9 cellular contexts compared by ENCODE assay signal in the genomic region with DNA sequence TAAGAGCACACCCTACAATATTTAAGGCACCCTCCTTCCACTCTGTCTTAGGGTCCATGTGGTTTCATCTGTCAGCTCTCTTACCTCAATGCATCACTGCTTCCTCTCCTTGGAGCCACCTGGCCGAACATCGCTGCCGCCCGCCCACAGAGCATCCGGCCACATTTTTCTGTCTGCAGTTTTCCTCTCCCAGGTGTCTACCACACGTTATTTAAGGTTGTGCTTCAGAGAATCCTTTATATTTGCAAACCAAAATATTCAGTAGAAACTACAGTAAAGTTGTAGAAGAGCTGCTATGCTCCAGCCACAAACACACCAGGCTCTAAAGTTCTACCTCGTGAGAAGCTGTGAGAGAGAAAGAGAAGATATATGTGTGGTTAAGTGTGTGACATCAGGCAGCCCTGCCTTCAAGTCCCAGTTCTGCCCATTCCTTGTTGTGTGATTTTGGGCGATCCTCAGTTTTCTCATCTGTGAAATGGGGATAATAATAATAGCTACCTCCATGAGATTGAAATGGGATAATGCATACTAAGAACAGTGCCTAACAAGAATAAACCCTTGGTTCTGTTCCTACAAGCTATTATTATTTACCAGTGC. TPM values are rescaled to one million over a fixed set of nuclear protein-coding genes. Genes with fewer than 3 reads are reported as not detected.
DNase-seq lines count a peak whose midpoint lies in the region; ATAC-seq and TF ChIP-seq lines count a peak whose summit lies in the region.
"Had no signal": no experiment of that assay in that cellular context is flagged by ENCODE, and none has a peak within 500 bp of the region (broad histone marks: within the 10 kb centered on the region; RNA-seq: fewer than 3 reads in every experiment).

No MANE protein-coding gene starts in this region.

- H3K9me3 Mint-ChIP-seq in central memory CD8-positive, alpha-beta T cell = no peaks in the 10 kb centered on the region

- in situ Hi-C loops in GM13976 (cut with MboI; ENCODE audit: low sequenced_read_pairs, unreplicated experiment) = loop anchor here (10.0 kb wide), 2 partner anchors 69 to 99 kb away; no protein-coding TSS in a partner anchor

- 3% methylated on average over 8 of the region's 8 CpGs for WGBS in thymus

- peak overlapping the region; percentile 100 for H3K27ac Mint-ChIP-seq in T-helper 17 cell
- peak overlapping the region; percentile 92 for H3K27ac Mint-ChIP-seq in central memory CD8-positive, alpha-beta T cell (ENCODE audit: low read depth)

- peak overlapping the region; percentile 20 for H3K4me3 ChIP-seq in thymus (ENCODE audit: low read length)
- H3K4me3 ChIP-seq: cardiac muscle cell had no signal

- H3K36me3 ChIP-seq in thymus (ENCODE audit: control insufficient read depth, insufficient read depth) = no peaks in the 10 kb centered on the region
- H3K36me3 ChIP-seq: cardiac muscle cell had no signal

- peak; percentile 61 for ATAC-seq in HG02763 (IDR thresholded peaks at IDR 0.05; ENCODE audit: unreplicated experiment)
- peak; percentile 71 for ATAC-seq in T-helper 17 cell
- ATAC-seq in central memory CD8-positive, alpha-beta T cell (replicated peaks; ENCODE audit: extremely low read depth, poor library complexity, severe bottlenecking) = peak; percentile 74

- peak overlapping the region; percentile 84 for H3K27ac ChIP-seq in thymus (ENCODE audit: low read depth)
- no peak overlapping the region for H3K27ac ChIP-seq in caudate nucleus (ENCODE audit: low read depth, low read length)
- H3K27ac ChIP-seq: cardiac muscle cell had no signal

- peaks cover 69% of the 10 kb centered on the region for H3K4me1 Mint-ChIP-seq in T-helper 17 cell
- peaks cover 72% of the 10 kb centered on the region for H3K4me1 Mint-ChIP-seq in central memory CD8-positive, alpha-beta T cell

- DNase-seq in GM13976 (ENCODE audit: low spot score) = peak; percentile 54
- DNase-seq in T-helper 17 cell = peak; percentile 64 to 85 (median 72)
- peak; percentile 64 to 90 for DNase-seq in central memory CD8-positive, alpha-beta T cell (ENCODE audit: low spot score in 2 of 2)
- DNase-seq in NCI-H226 = no peak
- no peak for DNase-seq in caudate nucleus (lab: John Stamatoyannopoulos, UW)
- no peak for DNase-seq in SKM-1 treated with dmso at 0.1 percent for 144 hours (lab: John Stamatoyannopoulos, UW; ENCODE audit: unreplicated experiment)

- TF ChIP-seq CTCF in GM13976 (IDR thresholded peaks at IDR 0.05; ENCODE audit: borderline replicate concordance, control extremely low read depth, extremely low read depth, insufficient read depth, missing control alignments) = no peak

- H3K36me3 Mint-ChIP-seq in T-helper 17 cell (ENCODE audit: low read depth) = peaks cover 2% of the 10 kb centered on the region
- peaks cover 26% of the 10 kb centered on the region for H3K36me3 Mint-ChIP-seq in central memory CD8-positive, alpha-beta T cell (ENCODE audit: insufficient read depth)

- H3K4me3 Mint-ChIP-seq in T-helper 17 cell = peak overlapping the region; percentile 86
- H3K4me3 Mint-ChIP-seq in central memory CD8-positive, alpha-beta T cell = peak overlapping the region; percentile 56

- peaks cover 47% of the 10 kb centered on the region for H3K4me1 ChIP-seq in thymus (ENCODE audit: control insufficient read depth, insufficient read depth, low read length)

- H3K27me3 Mint-ChIP-seq in T-helper 17 cell = no peaks in the 10 kb centered on the region
- H3K27me3 Mint-ChIP-seq in central memory CD8-positive, alpha-beta T cell = no peaks in the 10 kb centered on the region

- H3K9me3 ChIP-seq in T-helper 17 cell (ENCODE audit: control insufficient read depth, low read length, poor library complexity, severe bottlenecking) (no peaks in the 10 kb centered on the region), thymus (ENCODE audit: control insufficient read depth) (no peaks in the 10 kb centered on the region)

- H3K27me3 ChIP-seq in thymus (ENCODE audit: control insufficient read depth, insufficient read depth) = no peaks in the 10 kb centered on the region

RNA-seq across cellular contexts. Expression of a gene that starts 4.9 kb away (rescaled TPM):
- total RNA-seq in T-helper 17 cell = 100 to 1,000 TPM; 417 to 460 TPM
- polyA plus RNA-seq in thymus = 59.5 TPM

Comparison
In these comparisons a context has a peak if more than half of its experiments do, and no peak if none do; other contexts are left out.
1. DNase-seq: peak in GM13976 (single experiment), T-helper 17 cell (3 of 3) and central memory CD8-positive, alpha-beta T cell (2 of 2); none in NCI-H226 (single experiment), caudate nucleus (0 of 61) and SKM-1 treated with dmso at 0.1 percent for 144 hours (single experiment).
2. Peak in every context shown above with its lines, with median percentiles within 50 percentile points of each other: ATAC-seq.